Comparison of ENCODE assay signal across 1 cellular context in genomic region chr15:45031522-45032028, GRCh38.
TF ChIP-seq lines count a peak whose summit lies in the region.

No MANE protein-coding gene starts in this region.

TF ChIP-seq in K562, 482 proteins besides CTCF, POLR2A, EP300 and RAD21 (continued from another document):
- TF ChIP-seq ARID1B (IDR thresholded peaks at IDR 0.05) = peak; percentile 51
- TF ChIP-seq CBFA2T2 (conservative IDR thresholded peaks at IDR 0.05) = peak; percentile 50
- TF ChIP-seq CBFA2T3 (IDR thresholded peaks at IDR 0.05) = peak; percentile 75
- TF ChIP-seq C11orf30 (IDR thresholded peaks at IDR 0.05; ENCODE audit: low read depth) = 0 out of 2 replicates have a peak, but pooled peaks have one; percentile 27
- peak; percentile 4; the same call in 1 of the 2 replicates for TF ChIP-seq CXXC5 (CRISPR knock-in tag; IDR thresholded peaks at IDR 0.05)
- TF ChIP-seq ZNF316 (IDR thresholded peaks at IDR 0.05) = peak; percentile 36; the same call in 1 of the 2 replicates
- peak; percentile 47; the same call in 1 of the 2 replicates for TF ChIP-seq DPF2 (IDR thresholded peaks at IDR 0.05)
TF ChIP-seq in K562: peak in this region for 10; not testable (repeated sequence) for 472.
